In genomic region chr3:196138927-196139680, GRCh38 we compare ENCODE assay signal across 19 cellular contexts. TPM values are rescaled to one million over a fixed set of nuclear protein-coding genes. Genes with fewer than 3 reads are reported as not detected.
A peak's percentile ranks its signal among the peaks of the same experiment; 100 is the strongest.
DNase-seq lines count a peak whose midpoint lies in the region; ATAC-seq, FAIRE-seq and TF ChIP-seq lines count a peak whose summit lies in the region.
"Had no signal": no experiment of that assay in that cellular context is flagged by ENCODE, and none has a peak within 500 bp of the region (broad histone marks: within the 10 kb centered on the region; RNA-seq: fewer than 3 reads in every experiment).

No MANE protein-coding gene starts in this region.

- H3K9me3 ChIP-seq in keratinocyte (ENCODE audit: control insufficient read depth, low read depth, low read length), result no peaks in the 10 kb centered on the region
- no peaks in the 10 kb centered on the region for H3K9me3 ChIP-seq in suprapubic skin
- H3K9me3 ChIP-seq: left ventricle myocardium inferior had no signal

- H3K9me3 Mint-ChIP-seq in naive thymus-derived CD8-positive, alpha-beta T cell, result no peaks in the 10 kb centered on the region
- H3K9me3 Mint-ChIP-seq: CD4-positive, alpha-beta T cell; natural killer cell treated with Interleukin-12 subunit alpha and Interleukin-12 subunit beta and Interleukin-15 and Interleukin-18, amount 100 ng/mL, for 72 hours had no signal

- no peaks in the 10 kb centered on the region for H3K9me1 ChIP-seq in keratinocyte (ENCODE audit: control insufficient read depth, extremely low read depth, insufficient read depth, low read length)

- peaks cover 0 to 23% (median 5%) of the 10 kb centered on the region in 4 donors for H3K4me1 Mint-ChIP-seq in naive thymus-derived CD8-positive, alpha-beta T cell

- peaks cover 0 to 3% (median 0%) of the 10 kb centered on the region in 5 donors for H3K27me3 Mint-ChIP-seq in naive thymus-derived CD8-positive, alpha-beta T cell
- H3K27me3 Mint-ChIP-seq: brain; CD4-positive, alpha-beta T cell had no signal

- peak overlapping the region in 1 of 10 donors; percentile 8 for H3K27ac Mint-ChIP-seq in naive thymus-derived CD8-positive, alpha-beta T cell
- H3K27ac Mint-ChIP-seq: brain; CD4-positive, alpha-beta T cell; natural killer cell treated with Interleukin-12 subunit alpha and Interleukin-12 subunit beta and Interleukin-15 and Interleukin-18, amount 100 ng/mL, for 72 hours had no signal

- H3K4me1 ChIP-seq in keratinocyte (ENCODE audit: control insufficient read depth, extremely low read depth, insufficient read depth, low read length) (peaks cover 46% of the 10 kb centered on the region), suprapubic skin (peaks cover 47% of the 10 kb centered on the region)
- H3K4me1 ChIP-seq: left ventricle myocardium inferior had no signal

- peak; percentile 52 for FAIRE-seq in HTR-8/SVneo (lab: Jason Lieb, UNC)
- FAIRE-seq in keratinocyte (lab: Jason Lieb, UNC), result peak; percentile 23
- FAIRE-seq: GM12892 had no signal

- peak overlapping the region; percentile 53 for H3K4me2 ChIP-seq in keratinocyte (ENCODE audit: control insufficient read depth, extremely low read depth, insufficient read depth, low read depth, low read length)

- TF ChIP-seq POLR2A in suprapubic skin (IDR thresholded peaks at IDR 0.05), result no peak

- H3K36me3 Mint-ChIP-seq in naive thymus-derived CD8-positive, alpha-beta T cell, result no peaks in the 10 kb centered on the region
- H3K36me3 Mint-ChIP-seq: brain; natural killer cell treated with Interleukin-12 subunit alpha and Interleukin-12 subunit beta and Interleukin-15 and Interleukin-18, amount 100 ng/mL, for 72 hours had no signal

- H3K36me3 ChIP-seq in keratinocyte (ENCODE audit: control insufficient read depth in 2 of 2, extremely low read depth in 1 of 2, insufficient read depth in 2 of 2, low read length in 2 of 2) (no peaks in the 10 kb centered on the region), suprapubic skin (no peaks in the 10 kb centered on the region)
- H3K36me3 ChIP-seq: left ventricle myocardium inferior had no signal

- H4K20me1 ChIP-seq in keratinocyte (ENCODE audit: control insufficient read depth, extremely low read depth, insufficient read depth, low read length), result no peaks in the 10 kb centered on the region

- H3K4me3 ChIP-seq in choroid plexus epithelial cell (ENCODE audit: low read depth, low read length) (no peak overlapping the region), keratinocyte (ENCODE audit: control insufficient read depth in 2 of 3, extremely low read depth in 1 of 3, insufficient read depth in 2 of 3, low read depth in 1 of 3, low read length in 3 of 3) (peak overlapping the region in 1 of 3 experiments; percentile 26), suprapubic skin (no peak overlapping the region)
- H3K4me3 ChIP-seq: left ventricle myocardium inferior had no signal

- POLR2A ChIA-PET in naive thymus-derived CD8-positive, alpha-beta T cell (lab: Charles Lee), result no interaction called here

- 58% methylated on average over 15 of the region's 15 CpGs for WGBS in suprapubic skin

- H3K27ac ChIP-seq in keratinocyte (ENCODE audit: control insufficient read depth, insufficient read depth, low read length) (peak overlapping the region; percentile 59), suprapubic skin (peak overlapping the region; percentile 56)
- H3K27ac ChIP-seq: left ventricle myocardium inferior, VCaP had no signal

- peak overlapping the region; percentile 2 for H3K9ac ChIP-seq in keratinocyte (ENCODE audit: control insufficient read depth, extremely low read depth, insufficient read depth, low read length)

- dilution Hi-C loops in keratinocyte (cut with MboI; ENCODE audit: extremely low pct_ligation_motif_present, low sequenced_read_pairs), result no loop called here

- H3K4me3 Mint-ChIP-seq in naive thymus-derived CD8-positive, alpha-beta T cell, result no peak overlapping the region
- H3K4me3 Mint-ChIP-seq: brain; CD4-positive, alpha-beta T cell; natural killer cell treated with Interleukin-12 subunit alpha and Interleukin-12 subunit beta and Interleukin-15 and Interleukin-18, amount 100 ng/mL, for 72 hours had no signal

- H3K79me2 ChIP-seq in keratinocyte (ENCODE audit: control insufficient read depth, insufficient read depth, low read length), result no peaks in the 10 kb centered on the region

- TF ChIP-seq EP300 in suprapubic skin (IDR thresholded peaks at IDR 0.05), result no peak

- H3K27me3 ChIP-seq in keratinocyte (ENCODE audit: control insufficient read depth, extremely low read depth, insufficient read depth, low read length) (no peaks in the 10 kb centered on the region), suprapubic skin (no peaks in the 10 kb centered on the region)

- no peak for ATAC-seq in HG02623 (IDR thresholded peaks at IDR 0.05; ENCODE audit: unreplicated experiment)
- no peak for ATAC-seq in naive thymus-derived CD8-positive, alpha-beta T cell
- ATAC-seq: natural killer cell treated with Interleukin-12 subunit alpha and Interleukin-12 subunit beta and Interleukin-15 and Interleukin-18, amount 100 ng/mL, for 72 hours; SK-N-SH treated with all-trans-retinoic acid at 6 μM for 48 hours had no signal

- H2AFZ ChIP-seq in keratinocyte (ENCODE audit: control insufficient read depth, low read length), result peak overlapping the region; percentile 48

- no peak for TF ChIP-seq CTCF in choroid plexus epithelial cell (conservative IDR thresholded peaks at IDR 0.05; ENCODE audit: low read depth, low read length)
- TF ChIP-seq CTCF in keratinocyte (optimal IDR thresholded peaks at IDR 0.05 in 1 of 3, IDR thresholded peaks at IDR 0.05 in 1 of 3, conservative IDR thresholded peaks at IDR 0.05 in 1 of 3; ENCODE audit: extremely low read depth in 1 of 3, insufficient read depth in 2 of 3, low read length in 3 of 3), result no peak
- no peak for TF ChIP-seq CTCF in suprapubic skin (IDR thresholded peaks at IDR 0.05)

- peak; percentile 72 for DNase-seq in HTR-8/SVneo (ENCODE audit: insufficient read length, low spot score)
- peak; percentile 50 for DNase-seq in choroid plexus epithelial cell (ENCODE audit: low read depth)
- peak; percentile 26 for DNase-seq in keratinocyte (ENCODE audit: low read depth, low spot score)
- no peak for DNase-seq in suprapubic skin (ENCODE audit: low spot score in 2 of 2)
- DNase-seq in naive thymus-derived CD8-positive, alpha-beta T cell, result no peak
- no peak for DNase-seq in NCI-H69 (lab: John Stamatoyannopoulos, UW)
- DNase-seq: activated CD8-positive, alpha-beta memory T cell treated with anti-CD3 and anti-CD28 coated beads for 24 hours; activated naive CD4-positive, alpha-beta T cell; CD4-positive, alpha-beta T cell; effector CD8-positive, alpha-beta T cell; glutamatergic neuron; left ventricle myocardium inferior; stimulated activated CD4-positive, alpha-beta T cell treated with anti-CD3 and anti-CD28 coated beads, Interleukin-2, amount 100 ng/mL, for 48 hours had no signal

RNA-seq across cellular contexts. Expression of gene TFRC, which starts 57.2 kb away (rescaled TPM):
- polyA plus RNA-seq in keratinocyte, result 57.2 to 125 TPM (median 109 TPM) in 3 replicates
- polyA plus RNA-seq in keratinocyte (2011; ENCODE audit: low read depth), result 84.5 TPM
- polyA plus RNA-seq in keratinocyte (2011; cell fraction: cytosol; rRNA removed), result 21.8 and 51.8 TPM in 2 replicates
- polyA plus RNA-seq in keratinocyte (2011; cell fraction: nucleus; rRNA removed), result 153 and 229 TPM in 2 replicates
- polyA plus RNA-seq in keratinocyte (2012; ENCODE audit: low replicate concordance), result 38.0 and 65.3 TPM in 2 replicates
- 45.5 to 232 TPM (median 222 TPM) in 3 replicates for polyA minus RNA-seq in keratinocyte
- polyA minus RNA-seq in keratinocyte (2011; cell fraction: cytosol; rRNA and poly(A)+ RNA removed), result 95.3 TPM
- 311 and 404 TPM in 2 replicates for polyA minus RNA-seq in keratinocyte (2011; cell fraction: nucleus; rRNA and poly(A)+ RNA removed)
- 100 to 1,000 TPM in 1 of 4 donors, 10 to 100 TPM in 3; 67.6 to 163 (median 70.4) TPM for total RNA-seq in suprapubic skin
- total RNA-seq in naive thymus-derived CD8-positive, alpha-beta T cell, result 10 to 100 TPM; 52.9 to 55.9 TPM
- 10 to 100 TPM in 2 of 3 donors, 1 to 10 TPM in 1; 7.1 to 14.5 (median 10.0) TPM for polyA plus RNA-seq in naive thymus-derived CD8-positive, alpha-beta T cell

Comparison
In these comparisons a context has a peak if more than half of its experiments do, and no peak if none do; other contexts are left out.
1. DNase-seq: peak in HTR-8/SVneo (single experiment), choroid plexus epithelial cell (single experiment) and keratinocyte (single experiment); none in suprapubic skin (0 of 2), naive thymus-derived CD8-positive, alpha-beta T cell (0 of 10) and NCI-H69 (single experiment).